In genomic region chr11:46701078-46701654, GRCh38 we compare ENCODE assay signal across 9 cellular contexts. TPM values are rescaled to one million over a fixed set of nuclear protein-coding genes. Genes with fewer than 3 reads are reported as not detected.
A peak's percentile ranks its signal among the peaks of the same experiment; 100 is the strongest.
DNase-seq lines count a peak whose midpoint lies in the region; ATAC-seq, FAIRE-seq and TF ChIP-seq lines count a peak whose summit lies in the region.
"Had no signal": no experiment of that assay in that cellular context is flagged by ENCODE, and none has a peak within 500 bp of the region (broad histone marks: within the 10 kb centered on the region; RNA-seq: fewer than 3 reads in every experiment).

No MANE protein-coding gene starts in this region.

- no peak for DNase-seq in CD8-positive, alpha-beta memory T cell
- DNase-seq in bronchial epithelial cell (ENCODE audit: low read depth) (no peak), naive B cell (no peak), 8988T (no peak), dedifferentiated amniotic fluid mesenchymal stem cell (ENCODE audit: extremely low spot score) (no peak), NCI-H1417 treated with DMSO at 0.1 percent for 48 hours (lab: John Stamatoyannopoulos, UW) (no peak)

- H3K27ac Mint-ChIP-seq in CD8-positive, alpha-beta memory T cell, result peak overlapping the region; percentile 78 to 98 (median 94)
- peak overlapping the region; percentile 89 to 98 (median 96) for H3K27ac Mint-ChIP-seq in naive B cell

- peaks cover 51% of the 10 kb centered on the region for H3K4me1 ChIP-seq in CD8-positive, alpha-beta memory T cell (ENCODE audit: insufficient read depth, low read length)

- POLR2A ChIA-PET in CD8-positive, alpha-beta memory T cell (lab: Charles Lee), result interaction anchor here (0.6 to 2.5 kb wide), 5 partner anchors 11 to 878 kb away, joined by 3 to 12 read pairs (median 3); partner anchors contain the start of genes HARBI1, KBTBD4 and NDUFS3

- no peaks in the 10 kb centered on the region for H3K27me3 ChIP-seq in CD8-positive, alpha-beta memory T cell (ENCODE audit: insufficient read depth, low read length, poor library complexity, severe bottlenecking)
- H3K27me3 ChIP-seq in bronchial epithelial cell (ENCODE audit: control insufficient read depth, insufficient read depth, low read length), result no peaks in the 10 kb centered on the region

- no peaks in the 10 kb centered on the region for H3K9me3 ChIP-seq in CD8-positive, alpha-beta memory T cell (ENCODE audit: low read length)

- peaks cover 0 to 72% (median 7%) of the 10 kb centered on the region in 3 donors for H3K36me3 Mint-ChIP-seq in CD8-positive, alpha-beta memory T cell
- peaks cover 0 to 5% of the 10 kb centered on the region in 2 donors for H3K36me3 Mint-ChIP-seq in naive B cell

- peaks cover 28% of the 10 kb centered on the region for H3K36me3 ChIP-seq in CD8-positive, alpha-beta memory T cell (ENCODE audit: insufficient read depth, low read length)
- H3K36me3 ChIP-seq in bronchial epithelial cell (ENCODE audit: control insufficient read depth, insufficient read depth, low read length), result peaks cover 29% of the 10 kb centered on the region

- H3K4me3 ChIP-seq in CD8-positive, alpha-beta memory T cell (ENCODE audit: low read length), result peak overlapping the region; percentile 90
- H3K4me3 ChIP-seq in bronchial epithelial cell (ENCODE audit: low read depth, low read length), result peak overlapping the region; percentile 65

- FAIRE-seq in bronchial epithelial cell (lab: Jason Lieb, UNC), result no peak

- CTCF ChIA-PET in CD8-positive, alpha-beta memory T cell (lab: Charles Lee), result interaction anchor here (0.8 to 3.2 kb wide), 5 partner anchors 9 to 349 kb away, joined by 3 to 10 read pairs (median 3); partner anchors contain the start of gene ATG13

- H3K9me3 Mint-ChIP-seq in CD8-positive, alpha-beta memory T cell, result no peaks in the 10 kb centered on the region
- no peaks in the 10 kb centered on the region for H3K9me3 Mint-ChIP-seq in naive B cell

- H3K27me3 Mint-ChIP-seq in CD8-positive, alpha-beta memory T cell, result no peaks in the 10 kb centered on the region
- H3K27me3 Mint-ChIP-seq in naive B cell, result no peaks in the 10 kb centered on the region

- peaks cover 42 to 67% (median 57%) of the 10 kb centered on the region in 3 donors for H3K4me1 Mint-ChIP-seq in CD8-positive, alpha-beta memory T cell
- peaks cover 37 to 63% (median 48%) of the 10 kb centered on the region in 3 donors for H3K4me1 Mint-ChIP-seq in naive B cell

- peak; percentile 4 for ATAC-seq in HG03469 (IDR thresholded peaks at IDR 0.05; ENCODE audit: unreplicated experiment)
- ATAC-seq in naive B cell (ENCODE audit: low read depth in 2 of 2), result no peak
- no peak for ATAC-seq in HG02763 (IDR thresholded peaks at IDR 0.05; ENCODE audit: unreplicated experiment)

- peak overlapping the region; percentile 92 for H3K27ac ChIP-seq in CD8-positive, alpha-beta memory T cell (ENCODE audit: low read depth, low read length)

- TF ChIP-seq CTCF in bronchial epithelial cell (IDR thresholded peaks at IDR 0.05; ENCODE audit: insufficient read depth, low read length, severe bottlenecking), result no peak

- H3K4me3 Mint-ChIP-seq in CD8-positive, alpha-beta memory T cell, result peak overlapping the region; percentile 95 to 100 (median 99)
- peak overlapping the region; percentile 97 to 100 (median 98) for H3K4me3 Mint-ChIP-seq in naive B cell

RNA-seq across cellular contexts. Expression of gene ZNF408, which starts 0.3 kb away (rescaled TPM):
- total RNA-seq in CD8-positive, alpha-beta memory T cell, result 10 to 100 TPM; 13.2 to 14.4 TPM
- 9.6 TPM for polyA plus RNA-seq in CD8-positive, alpha-beta memory T cell
- 7.6 and 8.2 TPM in 2 replicates for total RNA-seq in bronchial epithelial cell
- 10 to 100 TPM in 5 of 6 donors, 1 to 10 TPM in 1; 6.2 to 13.8 (median 11.3) TPM for polyA plus RNA-seq in naive B cell (ENCODE audit: low read depth in 6 of 6)

RNA-seq across cellular contexts. Expression of gene ARHGAP1, which starts 0.7 kb away (rescaled TPM):
- total RNA-seq in CD8-positive, alpha-beta memory T cell, result 10 to 100 TPM; 56.8 TPM
- polyA plus RNA-seq in CD8-positive, alpha-beta memory T cell, result 76.1 TPM
- total RNA-seq in bronchial epithelial cell, result 15.5 and 19.6 TPM in 2 replicates
- 10 to 100 TPM; 31.4 to 51.6 (median 34.7) TPM for polyA plus RNA-seq in naive B cell (ENCODE audit: low read depth in 6 of 6)

RNA-seq across cellular contexts. Expression of gene F2, which starts 17.8 kb away (rescaled TPM):
- not detected for total RNA-seq in CD8-positive, alpha-beta memory T cell
- not detected for polyA plus RNA-seq in CD8-positive, alpha-beta memory T cell
- 0.26 and 0.38 TPM in 2 replicates for total RNA-seq in bronchial epithelial cell
- not detected for polyA plus RNA-seq in naive B cell (ENCODE audit: low read depth in 6 of 6)
- total RNA-seq: NCI-H460 had no signal
